Comparison of ENCODE assay signal across 12 cellular contexts in the genomic region with DNA sequence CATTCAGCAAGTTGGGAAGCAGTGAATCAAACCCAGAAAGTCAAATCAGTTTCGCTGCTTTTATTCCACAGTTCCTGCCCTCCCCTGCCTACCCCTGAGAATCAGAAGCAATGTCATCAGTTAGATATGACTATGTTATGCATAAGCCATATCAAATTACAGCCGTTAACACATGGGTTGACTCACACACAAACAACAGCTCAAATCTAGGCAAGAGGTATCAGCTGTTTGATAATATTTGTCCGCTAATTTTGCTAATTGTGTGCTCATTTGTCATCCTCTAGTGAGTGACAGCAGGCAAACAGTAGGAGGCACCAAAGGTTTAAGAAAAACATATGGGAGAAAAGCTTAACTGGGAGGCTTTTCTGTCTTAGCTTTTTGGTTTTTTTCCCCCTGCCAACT.
DNase-seq lines count a peak whose midpoint lies in the region; ATAC-seq and TF ChIP-seq lines count a peak whose summit lies in the region.
"Had no signal": no experiment of that assay in that cellular context is flagged by ENCODE, and none has a peak within 500 bp of the region (broad histone marks: within the 10 kb centered on the region; RNA-seq: fewer than 3 reads in every experiment).

No MANE protein-coding gene starts in this region.

- peaks cover 14% of the 10 kb centered on the region for H3K27me3 Mint-ChIP-seq in activated T-cell treated with anti-CD3 and anti-CD28 coated beads, Interleukin-2, amount 50 U/mL, for 4 hours (ENCODE audit: low read depth)

- H3K36me3 ChIP-seq in OCI-LY1 (ENCODE audit: insufficient read depth, low read length) (no peaks in the 10 kb centered on the region), tibial nerve (no peaks in the 10 kb centered on the region)
- H3K36me3 ChIP-seq: sigmoid colon had no signal

- H3K4me3 ChIP-seq in OCI-LY1 (ENCODE audit: low read depth, low read length, poor library complexity, severe bottlenecking) (no peak overlapping the region), foreskin fibroblast (ENCODE audit: low read depth in 1 of 2, low read length in 2 of 2) (no peak overlapping the region), tibial nerve (no peak overlapping the region)
- H3K4me3 ChIP-seq: sigmoid colon had no signal

- no peaks in the 10 kb centered on the region for H3K36me3 Mint-ChIP-seq in activated T-cell treated with anti-CD3 and anti-CD28 coated beads, Interleukin-2, amount 50 U/mL, for 4 hours (ENCODE audit: insufficient read depth)

- H2AFZ ChIP-seq in OCI-LY1 (ENCODE audit: low read length), result no peak overlapping the region

- H3K27me3 ChIP-seq in OCI-LY1 (ENCODE audit: insufficient read depth, low read length), result no peaks in the 10 kb centered on the region
- H3K27me3 ChIP-seq in tibial nerve, result no peaks in the 10 kb centered on the region

- no peaks in the 10 kb centered on the region for H3K79me2 ChIP-seq in OCI-LY1 (ENCODE audit: insufficient read depth, low read length)

- H3F3A ChIP-seq in OCI-LY1 (ENCODE audit: insufficient read depth, low read length), result no peaks in the 10 kb centered on the region

- H3K27ac ChIP-seq in OCI-LY1 (ENCODE audit: low read depth, low read length, poor library complexity, severe bottlenecking) (no peak overlapping the region), tibial nerve (no peak overlapping the region)
- H3K27ac ChIP-seq: sigmoid colon had no signal

- no peak for ATAC-seq in activated T-cell treated with anti-CD3 and anti-CD28 coated beads, Interleukin-2, amount 50 U/mL, for 4 hours
- ATAC-seq in HG02642 (IDR thresholded peaks at IDR 0.05; ENCODE audit: poor library complexity, unreplicated experiment), result no peak
- ATAC-seq in HG03095 (IDR thresholded peaks at IDR 0.05; ENCODE audit: unreplicated experiment), result no peak

- no peak overlapping the region for H3K9ac ChIP-seq in OCI-LY1 (ENCODE audit: low read length)

- H3K4me1 ChIP-seq in OCI-LY1 (ENCODE audit: insufficient read depth, low read length, severe bottlenecking) (no peaks in the 10 kb centered on the region), tibial nerve (no peaks in the 10 kb centered on the region)
- H3K4me1 ChIP-seq: sigmoid colon had no signal

- H3K9me2 ChIP-seq in OCI-LY1 (ENCODE audit: low read depth, low read length), result no peaks in the 10 kb centered on the region

- peak; percentile 19 for TF ChIP-seq CTCF in GM20000 (IDR thresholded peaks at IDR 0.05; ENCODE audit: extremely low read depth, missing control alignments)
- peak; percentile 18; the same call in 1 of the 2 replicates for TF ChIP-seq CTCF in OCI-LY1 (IDR thresholded peaks at IDR 0.05; ENCODE audit: low read length)
- TF ChIP-seq CTCF in foreskin fibroblast (IDR thresholded peaks at IDR 0.05; ENCODE audit: low read depth, low read length), result peak; percentile 2
- no peak for TF ChIP-seq CTCF in tibial nerve (IDR thresholded peaks at IDR 0.05)

- no peak for TF ChIP-seq POLR2A in tibial nerve (IDR thresholded peaks at IDR 0.05)

- WGBS in tibial nerve, 2 donors, result 40 to 41% methylated on average over 3 of the region's 3 CpGs

- H3K4me3 Mint-ChIP-seq in activated T-cell treated with anti-CD3 and anti-CD28 coated beads, Interleukin-2, amount 50 U/mL, for 4 hours, result no peak overlapping the region
- H3K4me3 Mint-ChIP-seq: activated B cell treated with CpG ODN at 0.5 μM for 24 hours had no signal

- no peaks in the 10 kb centered on the region for H4K20me1 ChIP-seq in OCI-LY1 (ENCODE audit: insufficient read depth, low read length)

- H3K4me2 ChIP-seq in OCI-LY1 (ENCODE audit: low read length), result no peak overlapping the region

- no peaks in the 10 kb centered on the region for H3K9me3 Mint-ChIP-seq in activated T-cell treated with anti-CD3 and anti-CD28 coated beads, Interleukin-2, amount 50 U/mL, for 4 hours
- H3K9me3 Mint-ChIP-seq: activated B cell treated with CpG ODN at 0.5 μM for 24 hours had no signal

- in situ Hi-C loops in Caki2 (cut with HindIII; ENCODE audit: low pct_unique_long_range_greater_than_20kb, low sequenced_read_pairs), result no loop called here

- H3K4me1 Mint-ChIP-seq in activated T-cell treated with anti-CD3 and anti-CD28 coated beads, Interleukin-2, amount 50 U/mL, for 4 hours (ENCODE audit: low read depth), result no peaks in the 10 kb centered on the region
- H3K4me1 Mint-ChIP-seq: activated B cell treated with CpG ODN at 0.5 μM for 24 hours had no signal

- TF ChIP-seq EP300 in tibial nerve (IDR thresholded peaks at IDR 0.05), result no peak

- peak; percentile 43 for DNase-seq in Caki2 (ENCODE audit: low read depth)
- peak; percentile 20 for DNase-seq in GM20000 (ENCODE audit: low spot score)
- DNase-seq in foreskin fibroblast, result no peak
- no peak for DNase-seq in activated T-cell treated with anti-CD3 and anti-CD28 coated beads, Interleukin-2, amount 50 U/mL, for 4 hours
- no peak for DNase-seq in tibial nerve (ENCODE audit: low spot score in 2 of 2)
- DNase-seq: activated B cell treated with CpG ODN at 0.5 μM for 24 hours; activated naive CD4-positive, alpha-beta T cell; NCI-H2227 treated with DMSO at 0.1 percent for 48 hours; sigmoid colon had no signal

- H3K9me3 ChIP-seq in OCI-LY1 (ENCODE audit: low read length), result no peaks in the 10 kb centered on the region
- H3K9me3 ChIP-seq in tibial nerve, result no peaks in the 10 kb centered on the region
- H3K9me3 ChIP-seq: sigmoid colon had no signal

Comparison
In these comparisons a context has a peak if more than half of its experiments do, and no peak if none do; other contexts are left out.
1. DNase-seq: peak in Caki2 (single experiment) and GM20000 (single experiment); none in foreskin fibroblast (0 of 2), activated T-cell treated with anti-CD3 and anti-CD28 coated beads, Interleukin-2, amount 50 U/mL, for 4 hours (single experiment) and tibial nerve (0 of 2).
2. CTCF ChIP-seq: peak in GM20000 (single experiment), OCI-LY1 (single experiment) and foreskin fibroblast (single experiment); none in tibial nerve (0 of 5).